ENCODE assay signal across 7 cellular contexts in the genomic region with DNA sequence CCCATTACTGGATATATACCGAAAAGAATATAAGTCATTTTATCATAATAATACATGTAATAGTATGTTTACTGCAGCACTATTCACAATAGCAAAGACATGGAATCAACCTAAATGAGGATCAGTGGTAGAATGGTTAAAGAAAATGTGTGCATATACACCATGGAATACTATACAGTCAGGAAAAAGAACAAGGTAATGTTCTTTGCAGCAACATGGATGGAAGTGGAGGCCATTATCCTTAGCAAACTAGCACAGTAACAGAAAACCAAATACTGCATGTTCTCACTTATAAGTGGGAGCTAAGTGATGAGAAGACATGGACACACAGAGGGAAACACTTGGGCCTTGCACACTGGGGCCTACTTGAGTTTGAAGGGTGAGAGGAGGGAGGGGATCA.
"Had no signal": no experiment of that assay in that cellular context is flagged by ENCODE, and none has a peak within 500 bp of the region (broad histone marks: within the 10 kb centered on the region; RNA-seq: fewer than 3 reads in every experiment).

No MANE protein-coding gene starts in this region.

- H3K9ac ChIP-seq: KMS-11 had no signal

- ATAC-seq: HepG2 had no signal

- H3K4me2 ChIP-seq: KMS-11 had no signal

- H3K27ac ChIP-seq: HL-60, KMS-11 had no signal

- FAIRE-seq: HepG2, HTR-8/SVneo had no signal

- DNase-seq: IMR-90, KBM-7, KG1 had no signal
